8 cellular contexts compared by ENCODE assay signal in the genomic region with DNA sequence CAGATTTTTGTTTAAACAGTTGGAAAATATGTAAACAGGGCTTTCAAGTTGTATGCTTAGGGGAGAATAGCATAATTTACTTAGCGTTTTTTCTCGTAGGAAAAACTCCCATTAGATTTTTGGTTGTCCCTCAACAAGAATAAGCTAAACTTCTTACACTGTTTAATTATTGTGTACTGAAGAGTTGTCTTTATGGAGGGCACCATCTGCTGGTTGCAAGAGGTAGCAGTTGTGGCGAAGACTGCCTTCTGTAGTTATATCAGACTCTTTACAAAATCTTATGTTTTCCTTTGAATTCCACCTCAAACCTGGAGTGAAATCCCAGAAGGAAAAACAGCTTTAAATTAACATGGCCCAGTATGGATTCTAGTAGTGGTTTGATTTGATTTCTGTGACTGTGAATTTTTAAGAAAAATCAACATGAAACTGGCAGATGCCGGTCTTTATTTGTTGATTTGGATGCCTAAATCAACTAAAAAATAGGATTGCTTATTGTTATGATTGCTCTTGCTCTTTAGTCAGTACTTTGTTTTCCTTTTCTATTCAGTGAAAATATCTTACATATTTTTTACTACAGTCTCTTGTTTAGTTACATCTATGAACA. TPM values are rescaled to one million over a fixed set of nuclear protein-coding genes. Genes with fewer than 3 reads are reported as not detected.
DNase-seq lines count a peak whose midpoint lies in the region; ATAC-seq and TF ChIP-seq lines count a peak whose summit lies in the region.

No MANE protein-coding gene starts in this region.

- H3K9me3 Mint-ChIP-seq in activated B cell treated with CpG ODN at 0.5 μM for 24 hours: no peaks in the 10 kb centered on the region
- H3K9me3 Mint-ChIP-seq in memory B cell: no peaks in the 10 kb centered on the region
- H3K9me3 Mint-ChIP-seq in stimulated activated naive CD8-positive, alpha-beta T cell treated with anti-CD3 and anti-CD28 coated beads, Interleukin-15, amount 100 ng/mL, for 72 hours: no peaks in the 10 kb centered on the region

- POLR2A ChIA-PET in activated B cell treated with CpG ODN at 0.5 μM for 24 hours (lab: Charles Lee): interaction anchor here (0.5 to 1.2 kb wide), 3 partner anchors 52 to 102 kb away, joined by 3 to 5 read pairs (median 5); a partner anchor contains a TSS

- intact Hi-C loops in activated B cell treated with CpG ODN at 0.5 μM for 24 hours (cut with micrococcal nuclease): loop anchor here (1.0 to 5.0 kb wide), 6 partner anchors 8 to 257 kb away; a partner anchor contains a TSS

- peak; percentile 71 for ATAC-seq in GM21515 (IDR thresholded peaks at IDR 0.05; ENCODE audit: unreplicated experiment)
- ATAC-seq in activated B cell treated with CpG ODN at 0.5 μM for 24 hours (ENCODE audit: low read depth): peak; percentile 79
- peak; percentile 91 for ATAC-seq in memory B cell (ENCODE audit: low read depth)
- peak; percentile 76 for ATAC-seq in stimulated activated naive CD8-positive, alpha-beta T cell treated with anti-CD3 and anti-CD28 coated beads, Interleukin-15, amount 100 ng/mL, for 72 hours

- H3K4me3 Mint-ChIP-seq in activated B cell treated with CpG ODN at 0.5 μM for 24 hours (no peak overlapping the region), memory B cell (no peak overlapping the region)
- no peak overlapping the region for H3K4me3 Mint-ChIP-seq in stimulated activated naive CD8-positive, alpha-beta T cell treated with anti-CD3 and anti-CD28 coated beads, Interleukin-15, amount 100 ng/mL, for 72 hours

- DNase-seq in DMS 273 treated with DMSO at 0.1 percent for 48 hours (lab: John Stamatoyannopoulos, UW): peak; percentile 1
- DNase-seq in NCI-H1694 (lab: John Stamatoyannopoulos, UW): peak; percentile 8
- DNase-seq in activated B cell treated with CpG ODN at 0.5 μM for 24 hours: no peak
- peak; percentile 17 for DNase-seq in effector CD8-positive, alpha-beta T cell (lab: John Stamatoyannopoulos, UW)
- peak; percentile 20 to 41 for DNase-seq in memory B cell (ENCODE audit: low spot score in 2 of 2)
- peak; percentile 10 to 18 for DNase-seq in stimulated activated naive CD8-positive, alpha-beta T cell treated with anti-CD3 and anti-CD28 coated beads, Interleukin-15, amount 100 ng/mL, for 72 hours
- DNase-seq in NCI-H1930 (lab: John Stamatoyannopoulos, UW): no peak

- peaks cover 42% of the 10 kb centered on the region for H3K4me1 Mint-ChIP-seq in activated B cell treated with CpG ODN at 0.5 μM for 24 hours
- peaks cover 23% of the 10 kb centered on the region for H3K4me1 Mint-ChIP-seq in memory B cell
- peaks cover 35% of the 10 kb centered on the region for H3K4me1 Mint-ChIP-seq in stimulated activated naive CD8-positive, alpha-beta T cell treated with anti-CD3 and anti-CD28 coated beads, Interleukin-15, amount 100 ng/mL, for 72 hours

- CTCF ChIA-PET in activated B cell treated with CpG ODN at 0.5 μM for 24 hours (lab: Charles Lee): interaction anchor here (0.9 to 2.2 kb wide), 8 partner anchors 9 to 102 kb away, joined by 3 to 24 read pairs (median 5); a partner anchor contains a TSS

- no peak for TF ChIP-seq CTCF in activated B cell treated with CpG ODN at 0.5 μM for 24 hours (IDR thresholded peaks at IDR 0.05)

- H3K36me3 Mint-ChIP-seq in activated B cell treated with CpG ODN at 0.5 μM for 24 hours (ENCODE audit: low read depth) (no peaks in the 10 kb centered on the region), memory B cell (no peaks in the 10 kb centered on the region)

- no peak overlapping the region for H3K27ac Mint-ChIP-seq in activated B cell treated with CpG ODN at 0.5 μM for 24 hours
- no peak overlapping the region for H3K27ac Mint-ChIP-seq in memory B cell
- H3K27ac Mint-ChIP-seq in stimulated activated naive CD8-positive, alpha-beta T cell treated with anti-CD3 and anti-CD28 coated beads, Interleukin-15, amount 100 ng/mL, for 72 hours: no peak overlapping the region

- H3K27me3 Mint-ChIP-seq in activated B cell treated with CpG ODN at 0.5 μM for 24 hours (no peaks in the 10 kb centered on the region), memory B cell (no peaks in the 10 kb centered on the region)
- H3K27me3 Mint-ChIP-seq in stimulated activated naive CD8-positive, alpha-beta T cell treated with anti-CD3 and anti-CD28 coated beads, Interleukin-15, amount 100 ng/mL, for 72 hours: no peaks in the 10 kb centered on the region

RNA-seq across cellular contexts. Expression of a gene that starts 53.4 kb away (rescaled TPM):
- 47.2 and 49.4 TPM in 2 replicates for total RNA-seq in activated B cell treated with CpG ODN at 0.5 μM for 24 hours

Comparison
In these comparisons a context has a peak if more than half of its experiments do, and no peak if none do; other contexts are left out.
1. DNase-seq: peak in DMS 273 treated with DMSO at 0.1 percent for 48 hours (single experiment), NCI-H1694 (single experiment), effector CD8-positive, alpha-beta T cell (single experiment), memory B cell (2 of 2) and stimulated activated naive CD8-positive, alpha-beta T cell treated with anti-CD3 and anti-CD28 coated beads, Interleukin-15, amount 100 ng/mL, for 72 hours (2 of 2); none in activated B cell treated with CpG ODN at 0.5 μM for 24 hours (single experiment) and NCI-H1930 (0 of 2).
2. Peak in every context shown above with its lines, with median percentiles within 50 percentile points of each other: ATAC-seq.